22 cellular contexts compared by ENCODE assay signal in genomic region chrX:48430166-48430565, GRCh38. TPM values are rescaled to one million over a fixed set of nuclear protein-coding genes. Genes with fewer than 3 reads are reported as not detected.
"Had no signal": no experiment of that assay in that cellular context is flagged by ENCODE, and none has a peak within 500 bp of the region (broad histone marks: within the 10 kb centered on the region; RNA-seq: fewer than 3 reads in every experiment).

No MANE protein-coding gene starts in this region.

RNA-seq across cellular contexts. Expression of gene SSX4B, which starts 18.4 kb away (rescaled TPM):
- total RNA-seq: kidney, left colon, left lung, liver, lower lobe of right lung, mammary epithelial cell, mesothelial cell of epicardium, mononuclear cell, natural killer cell, occipital lobe, osteocyte, posterior vena cava, psoas muscle, right atrium auricular region, right lobe of liver, stomach, thyroid gland, transverse colon, upper lobe of left lung, urinary bladder, vagina had no signal
- polyA plus RNA-seq: immature natural killer cell, liver, mammary epithelial cell, psoas muscle, stomach, urinary bladder had no signal

RNA-seq across cellular contexts. Expression of gene SLC38A5, which starts 39.9 kb away (rescaled TPM):
- total RNA-seq: osteocyte had no signal

RNA-seq across cellular contexts. Expression of gene SSX4, which starts 46.8 kb away (rescaled TPM):
- total RNA-seq: kidney, left colon, left lung, liver, lower lobe of right lung, mammary epithelial cell, mesothelial cell of epicardium, mononuclear cell, natural killer cell, occipital lobe, osteocyte, posterior vena cava, psoas muscle, right atrium auricular region, right lobe of liver, stomach, thyroid gland, transverse colon, upper lobe of left lung, urinary bladder, vagina had no signal
- polyA plus RNA-seq: immature natural killer cell, liver, mammary epithelial cell, psoas muscle, stomach, urinary bladder had no signal
